Comparison of ENCODE assay signal across 9 cellular contexts in genomic region chr2:230828272-230828961, GRCh38. TPM values are rescaled to one million over a fixed set of nuclear protein-coding genes. Genes with fewer than 3 reads are reported as not detected.
DNase-seq lines count a peak whose midpoint lies in the region; ATAC-seq and TF ChIP-seq lines count a peak whose summit lies in the region.
"Had no signal": no experiment of that assay in that cellular context is flagged by ENCODE, and none has a peak within 500 bp of the region (broad histone marks: within the 10 kb centered on the region; RNA-seq: fewer than 3 reads in every experiment).

No MANE protein-coding gene starts in this region.

- no peaks in the 10 kb centered on the region for H3K36me3 ChIP-seq in HUES6 (ENCODE audit: control insufficient read depth, insufficient read depth, low read length)
- H3K36me3 ChIP-seq in esophagus muscularis mucosa: no peaks in the 10 kb centered on the region
- H3K36me3 ChIP-seq in spleen: no peaks in the 10 kb centered on the region
- no peaks in the 10 kb centered on the region for H3K36me3 ChIP-seq in PC-9 (ENCODE audit: low read depth)
- H3K36me3 ChIP-seq: SJCRH30 had no signal

- H3K27ac ChIP-seq in HUES6 (ENCODE audit: low read depth, low read length): no peak overlapping the region
- no peak overlapping the region for H3K27ac ChIP-seq in esophagus muscularis mucosa (replicated peaks in 1 of 4)
- no peak overlapping the region for H3K27ac ChIP-seq in spleen
- no peak overlapping the region for H3K27ac ChIP-seq in PC-9
- H3K27ac ChIP-seq: SJCRH30 had no signal

- H3K9me3 ChIP-seq in HUES6 (ENCODE audit: control insufficient read depth, insufficient read depth, low read depth, low read length): no peaks in the 10 kb centered on the region
- no peaks in the 10 kb centered on the region for H3K9me3 ChIP-seq in esophagus muscularis mucosa
- H3K9me3 ChIP-seq in spleen: peaks cover 0 to 3% (median 0%) of the 10 kb centered on the region in 8 donors
- H3K9me3 ChIP-seq in PC-9 (ENCODE audit: insufficient read depth, low read depth): no peaks in the 10 kb centered on the region
- H3K9me3 ChIP-seq: SJCRH30 had no signal

- TF ChIP-seq POLR2A in esophagus muscularis mucosa (IDR thresholded peaks at IDR 0.05; ENCODE audit: low read depth) (no peak), spleen (IDR thresholded peaks at IDR 0.05) (no peak)

- H3F3A ChIP-seq in PC-9 (ENCODE audit: insufficient read depth, low read depth): no peaks in the 10 kb centered on the region

- BruUV-seq in PC-9 (replicated peaks; lab: Mats Ljungman, UMichigan): no TSS peak

- no peak for DNase-seq in esophagus muscularis mucosa (ENCODE audit: extremely low spot score)
- peak; percentile 79 for DNase-seq in spleen
- DNase-seq in PC-9: no peak
- no peak for DNase-seq in NCI-H446 treated with DMSO at 0.1 percent for 48 hours (lab: John Stamatoyannopoulos, UW)
- DNase-seq: SJCRH30; stimulated activated CD4-positive, alpha-beta T cell treated with anti-CD3 and anti-CD28 coated beads, Interleukin-1b, Interleukin-23, amount 100 ng/mL, for 48 hours had no signal

- H3K79me2 ChIP-seq in PC-9 (ENCODE audit: low read depth): no peaks in the 10 kb centered on the region

- H2AFZ ChIP-seq in PC-9: no peak overlapping the region

- H4K20me1 ChIP-seq in PC-9 (ENCODE audit: insufficient read depth): no peaks in the 10 kb centered on the region

- H3K27me3 ChIP-seq in HUES6 (ENCODE audit: control insufficient read depth, insufficient read depth, low read length) (peaks cover 3% of the 10 kb centered on the region; the same call in 1 of the 2 replicates), esophagus muscularis mucosa (peaks cover 13 to 46% (median 20%) of the 10 kb centered on the region in 4 donors), spleen (replicated peaks in 1 of 7) (peaks cover 0 to 66% (median 37%) of the 10 kb centered on the region in 7 donors), PC-9 (ENCODE audit: insufficient read depth, low read depth) (0 out of 2 replicates have a peak, but pooled peaks cover 3% of the 10 kb centered on the region)

- H3K9me2 ChIP-seq in PC-9 (ENCODE audit: insufficient read depth): no peaks in the 10 kb centered on the region

- CTCF ChIA-PET in PC-9 (lab: Charles Lee): no interaction called here

- peak; percentile 66 for ATAC-seq in GM19035 (IDR thresholded peaks at IDR 0.05; ENCODE audit: unreplicated experiment)
- no peak for ATAC-seq in GM18519 (IDR thresholded peaks at IDR 0.05; ENCODE audit: low FRiP score, unreplicated experiment)

- H3K4me1 ChIP-seq in HUES6 (ENCODE audit: control insufficient read depth, insufficient read depth, low read length): no peaks in the 10 kb centered on the region
- peaks cover 9 to 21% (median 19%) of the 10 kb centered on the region in 4 donors for H3K4me1 ChIP-seq in esophagus muscularis mucosa
- H3K4me1 ChIP-seq in spleen: peaks cover 6 to 25% (median 19%) of the 10 kb centered on the region in 6 donors
- no peaks in the 10 kb centered on the region for H3K4me1 ChIP-seq in PC-9 (replicated peaks; ENCODE audit: insufficient read depth)
- H3K4me1 ChIP-seq: SJCRH30 had no signal

- WGBS in esophagus muscularis mucosa: 47% methylated on average over 9 of the region's 61 CpGs
- WGBS in spleen, 5 donors: 11 to 27% (median 15%) methylated on average over 6 to 61 of the region's 61 CpGs

- no peak for TF ChIP-seq CTCF in esophagus muscularis mucosa (IDR thresholded peaks at IDR 0.05)
- TF ChIP-seq CTCF in spleen (IDR thresholded peaks at IDR 0.05 in 8 of 11, conservative IDR thresholded peaks at IDR 0.05 in 3 of 11): no peak
- TF ChIP-seq CTCF in PC-9 (conservative IDR thresholded peaks at IDR 0.05): no peak

- H3K9ac ChIP-seq in HUES6 (ENCODE audit: low read length): no peak overlapping the region

- intact Hi-C loops in esophagus muscularis mucosa (cut with DNase I) (loop anchor here (10.0 kb wide), 1 partner anchor 216 kb away; no protein-coding TSS in a partner anchor), spleen (cut with DNase I; ENCODE audit: low total_unique reads) (no loop called here), PC-9 (cut with micrococcal nuclease; ENCODE audit: unreplicated experiment) (loop anchor here (10.0 kb wide), 2 partner anchors 396 to 626 kb away; no protein-coding TSS in a partner anchor)

- H3K4me3 ChIP-seq in HUES6 (ENCODE audit: low read depth, low read length) (peak overlapping the region; percentile 44; the same call in 1 of the 2 replicates), esophagus muscularis mucosa (peak overlapping the region; percentile 39 to 54 (median 44)), spleen (peak overlapping the region in 7 of 8 donors; percentile 16 to 69 (median 29)), PC-9 (no peak overlapping the region)
- H3K4me3 ChIP-seq: SJCRH30 had no signal

- TF ChIP-seq EP300 in esophagus muscularis mucosa (IDR thresholded peaks at IDR 0.05): no peak

- POLR2A ChIA-PET in PC-9 (lab: Charles Lee; ENCODE audit: unreplicated experiment): no interaction called here

- H3K4me2 ChIP-seq in PC-9: no peak overlapping the region

RNA-seq across cellular contexts. Expression of gene ITM2C, which starts 36.3 kb away (rescaled TPM):
- 100 to 1,000 TPM in 2 of 4 donors, 10 to 100 TPM in 2; 84.0 to 145 (median 101) TPM for total RNA-seq in esophagus muscularis mucosa
- 100 to 1,000 TPM in 2 of 7 donors, 10 to 100 TPM in 5; 58.5 to 150 (median 87.6) TPM for total RNA-seq in spleen
- 100 to 1,000 TPM in 2 of 3 donors, 10 to 100 TPM in 1; 97.5 to 148 (median 108) TPM for polyA plus RNA-seq in spleen
- total RNA-seq in PC-9 (2021): 76.0 and 96.4 TPM in 2 replicates
